ENCODE assay signal across 1 cellular context in genomic region chr3:122357828-122358617, GRCh38.
A peak's percentile ranks its signal among the peaks of the same experiment; 100 is the strongest.
TF ChIP-seq lines count a peak whose summit lies in the region.

No MANE protein-coding gene starts in this region.

TF ChIP-seq in HepG2, 621 proteins besides CTCF, POLR2A, EP300 and RAD21:
- TF ChIP-seq RBM22 (optimal IDR thresholded peaks at IDR 0.05; ENCODE audit: low read length) (peak; percentile 19), TFE3 (CRISPR knock-in tag; IDR thresholded peaks at IDR 0.05) (no peak)
